Comparison of ENCODE assay signal across 23 cellular contexts in genomic region chr2:21103274-21103891, GRCh38. TPM values are rescaled to one million over a fixed set of nuclear protein-coding genes. Genes with fewer than 3 reads are reported as not detected.
DNase-seq lines count a peak whose midpoint lies in the region; ATAC-seq, FAIRE-seq and TF ChIP-seq lines count a peak whose summit lies in the region.
"Had no signal": no experiment of that assay in that cellular context is flagged by ENCODE, and none has a peak within 500 bp of the region (broad histone marks: within the 10 kb centered on the region; RNA-seq: fewer than 3 reads in every experiment).

No MANE protein-coding gene starts in this region.

- ATAC-seq in HG02610 (IDR thresholded peaks at IDR 0.05; ENCODE audit: unreplicated experiment), result no peak
- ATAC-seq: activated CD8-positive, alpha-beta memory T cell treated with anti-CD3 and anti-CD28 coated beads, Interleukin-2, amount 10 ng/mL, durations not matched to agents 7 days and 5 days; activated naive CD4-positive, alpha-beta T cell treated with anti-CD3 and anti-CD28 coated beads, Interleukin-2, amount 50 U/mL, for 72 hours; natural killer cell; stimulated activated effector memory CD8-positive, alpha-beta T cell treated with anti-CD3 and anti-CD28 coated beads, Interleukin-12 subunit alpha, Interleukin-12 subunit beta, amount 100 ng/mL, for 72 hours had no signal

- H3K4me3 Mint-ChIP-seq in endothelial cell (ENCODE audit: unreplicated experiment), result no peak overlapping the region
- no peak overlapping the region for H3K4me3 Mint-ChIP-seq in activated naive CD8-positive, alpha-beta T cell treated with anti-CD3 and anti-CD28 coated beads for 36 hours
- H3K4me3 Mint-ChIP-seq: activated CD4-positive, alpha-beta T cell treated with anti-CD3 and anti-CD28 coated beads, Interleukin-2, amount 10 ng/mL, durations not matched to agents 24 days and 14 days; activated CD8-positive, alpha-beta memory T cell treated with anti-CD3 and anti-CD28 coated beads, Interleukin-2, amount 10 ng/mL, durations not matched to agents 7 days and 5 days; activated T-helper 1 cell treated with anti-CD3 and anti-CD28 coated beads, Interleukin-12 subunit alpha, Interleukin-12 subunit beta, Interleukin-2, Interleukin-4 antibody, amounts not matched to agents 30 ng/mL and 10 ng/mL and 1 ng/mL, durations not matched to agents 14 hours and 24 hours and 36 hours; CD14-positive monocyte; HFFc6; mesothelial cell of epicardium; natural killer cell; stimulated activated effector memory CD8-positive, alpha-beta T cell treated with anti-CD3 and anti-CD28 coated beads, Interleukin-12 subunit alpha, Interleukin-12 subunit beta, amount 100 ng/mL, for 72 hours had no signal

- H3K4me1 Mint-ChIP-seq in endothelial cell (ENCODE audit: unreplicated experiment), result peaks cover 21% of the 10 kb centered on the region
- H3K4me1 Mint-ChIP-seq in activated naive CD8-positive, alpha-beta T cell treated with anti-CD3 and anti-CD28 coated beads for 36 hours, result no peaks in the 10 kb centered on the region
- H3K4me1 Mint-ChIP-seq: activated CD4-positive, alpha-beta T cell treated with anti-CD3 and anti-CD28 coated beads, Interleukin-2, amount 10 ng/mL, durations not matched to agents 24 days and 14 days; activated CD8-positive, alpha-beta memory T cell treated with anti-CD3 and anti-CD28 coated beads, Interleukin-2, amount 10 ng/mL, durations not matched to agents 7 days and 5 days; CD14-positive monocyte; mesothelial cell of epicardium; stimulated activated effector memory CD8-positive, alpha-beta T cell treated with anti-CD3 and anti-CD28 coated beads, Interleukin-12 subunit alpha, Interleukin-12 subunit beta, amount 100 ng/mL, for 72 hours had no signal

- peak; percentile 50 for FAIRE-seq in urothelium cell line (lab: Jason Lieb, UNC)
- FAIRE-seq: TTC549 had no signal

- no peaks in the 10 kb centered on the region for H3K36me3 Mint-ChIP-seq in endothelial cell (ENCODE audit: low read depth, unreplicated experiment)
- no peaks in the 10 kb centered on the region for H3K36me3 Mint-ChIP-seq in activated naive CD8-positive, alpha-beta T cell treated with anti-CD3 and anti-CD28 coated beads for 36 hours
- H3K36me3 Mint-ChIP-seq: activated CD8-positive, alpha-beta memory T cell treated with anti-CD3 and anti-CD28 coated beads, Interleukin-2, amount 10 ng/mL, durations not matched to agents 7 days and 5 days; activated naive CD4-positive, alpha-beta T cell treated with anti-CD3 and anti-CD28 coated beads, Interleukin-2, amount 50 U/mL, for 72 hours; CD14-positive monocyte; IgD-negative memory B cell; mesothelial cell of epicardium; natural killer cell; stimulated activated effector memory CD8-positive, alpha-beta T cell treated with anti-CD3 and anti-CD28 coated beads, Interleukin-12 subunit alpha, Interleukin-12 subunit beta, amount 100 ng/mL, for 72 hours had no signal

- DNase-seq in SHP77 (lab: John Stamatoyannopoulos, UW) (peak; percentile 2 to 4), SHP77 treated with DMSO at 0.1 percent for 48 hours (lab: John Stamatoyannopoulos, UW) (no peak), NCI-H69 (lab: John Stamatoyannopoulos, UW) (peak; percentile 42), endothelial cell (ENCODE audit: low spot score) (no peak), urothelium cell line (ENCODE audit: low spot score) (no peak), SIG-M5 (lab: John Stamatoyannopoulos, UW) (no peak)
- no peak for DNase-seq in activated naive CD8-positive, alpha-beta T cell treated with anti-CD3 and anti-CD28 coated beads for 36 hours
- DNase-seq: activated CD4-positive, alpha-beta T cell treated with anti-CD3 and anti-CD28 coated beads, Interleukin-2, amount 10 ng/mL, durations not matched to agents 24 days and 14 days; activated CD8-positive, alpha-beta memory T cell treated with anti-CD3 and anti-CD28 coated beads, Interleukin-2, amount 10 ng/mL, durations not matched to agents 7 days and 5 days; esophagus squamous epithelium; GF-D8; HFFc6; natural killer cell; ovary had no signal

- H3K27ac Mint-ChIP-seq in endothelial cell (ENCODE audit: unreplicated experiment), result peak overlapping the region; percentile 89
- no peak overlapping the region for H3K27ac Mint-ChIP-seq in activated naive CD8-positive, alpha-beta T cell treated with anti-CD3 and anti-CD28 coated beads for 36 hours
- H3K27ac Mint-ChIP-seq: activated CD4-positive, alpha-beta T cell treated with anti-CD3 and anti-CD28 coated beads, Interleukin-2, amount 10 ng/mL, durations not matched to agents 24 days and 14 days; activated CD8-positive, alpha-beta memory T cell treated with anti-CD3 and anti-CD28 coated beads, Interleukin-2, amount 10 ng/mL, durations not matched to agents 7 days and 5 days; activated naive CD4-positive, alpha-beta T cell treated with anti-CD3 and anti-CD28 coated beads, Interleukin-2, amount 50 U/mL, for 72 hours; activated T-helper 1 cell treated with anti-CD3 and anti-CD28 coated beads, Interleukin-12 subunit alpha, Interleukin-12 subunit beta, Interleukin-2, Interleukin-4 antibody, amounts not matched to agents 30 ng/mL and 10 ng/mL and 1 ng/mL, durations not matched to agents 14 hours and 24 hours and 36 hours; CD14-positive monocyte; HFFc6; IgD-negative memory B cell; mesothelial cell of epicardium; natural killer cell; stimulated activated effector memory CD8-positive, alpha-beta T cell treated with anti-CD3 and anti-CD28 coated beads, Interleukin-12 subunit alpha, Interleukin-12 subunit beta, amount 100 ng/mL, for 72 hours had no signal

- H3K9me3 Mint-ChIP-seq in endothelial cell (ENCODE audit: unreplicated experiment), result no peaks in the 10 kb centered on the region
- H3K9me3 Mint-ChIP-seq in activated naive CD8-positive, alpha-beta T cell treated with anti-CD3 and anti-CD28 coated beads for 36 hours, result no peaks in the 10 kb centered on the region
- H3K9me3 Mint-ChIP-seq: activated CD4-positive, alpha-beta T cell treated with anti-CD3 and anti-CD28 coated beads, Interleukin-2, amount 10 ng/mL, durations not matched to agents 24 days and 14 days; activated naive CD4-positive, alpha-beta T cell treated with anti-CD3 and anti-CD28 coated beads, Interleukin-2, amount 50 U/mL, for 72 hours; activated T-helper 1 cell treated with anti-CD3 and anti-CD28 coated beads, Interleukin-12 subunit alpha, Interleukin-12 subunit beta, Interleukin-2, Interleukin-4 antibody, amounts not matched to agents 30 ng/mL and 10 ng/mL and 1 ng/mL, durations not matched to agents 14 hours and 24 hours and 36 hours; IgD-negative memory B cell; mesothelial cell of epicardium; natural killer cell; stimulated activated effector memory CD8-positive, alpha-beta T cell treated with anti-CD3 and anti-CD28 coated beads, Interleukin-12 subunit alpha, Interleukin-12 subunit beta, amount 100 ng/mL, for 72 hours had no signal

- no peak for TF ChIP-seq CTCF in endothelial cell (IDR thresholded peaks at IDR 0.05; ENCODE audit: unreplicated experiment)

- H3K27me3 Mint-ChIP-seq in endothelial cell (ENCODE audit: unreplicated experiment), result peaks cover 8% of the 10 kb centered on the region
- H3K27me3 Mint-ChIP-seq in activated naive CD8-positive, alpha-beta T cell treated with anti-CD3 and anti-CD28 coated beads for 36 hours, result no peaks in the 10 kb centered on the region
- H3K27me3 Mint-ChIP-seq: activated CD4-positive, alpha-beta T cell treated with anti-CD3 and anti-CD28 coated beads, Interleukin-2, amount 10 ng/mL, durations not matched to agents 24 days and 14 days; activated CD8-positive, alpha-beta memory T cell treated with anti-CD3 and anti-CD28 coated beads, Interleukin-2, amount 10 ng/mL, durations not matched to agents 7 days and 5 days had no signal

RNA-seq across cellular contexts. Expression of gene TDRD15, which starts 20.4 kb away (rescaled TPM):
- 0.05 TPM for total RNA-seq in endothelial cell (ENCODE audit: unreplicated experiment)
- total RNA-seq in activated naive CD8-positive, alpha-beta T cell treated with anti-CD3 and anti-CD28 coated beads for 36 hours, result not detected
- total RNA-seq: activated CD4-positive, alpha-beta T cell treated with anti-CD3 and anti-CD28 coated beads, Interleukin-2, amount 10 ng/mL, durations not matched to agents 24 days and 14 days; activated CD8-positive, alpha-beta memory T cell treated with anti-CD3 and anti-CD28 coated beads, Interleukin-2, amount 10 ng/mL, durations not matched to agents 7 days and 5 days; activated naive CD4-positive, alpha-beta T cell treated with anti-CD3 and anti-CD28 coated beads, Interleukin-2, amount 50 U/mL, for 72 hours; activated T-helper 1 cell treated with anti-CD3 and anti-CD28 coated beads, Interleukin-12 subunit alpha, Interleukin-12 subunit beta, Interleukin-2, Interleukin-4 antibody, amounts not matched to agents 30 ng/mL and 10 ng/mL and 1 ng/mL, durations not matched to agents 14 hours and 24 hours and 36 hours; HFFc6; mesothelial cell of epicardium; RPMI7951 had no signal

RNA-seq across cellular contexts. Expression of gene APOB, which starts 59.5 kb away (rescaled TPM):
- 15.9 TPM for total RNA-seq in endothelial cell (ENCODE audit: unreplicated experiment)
- total RNA-seq in activated naive CD8-positive, alpha-beta T cell treated with anti-CD3 and anti-CD28 coated beads for 36 hours, result not detected
- total RNA-seq: activated CD4-positive, alpha-beta T cell treated with anti-CD3 and anti-CD28 coated beads, Interleukin-2, amount 10 ng/mL, durations not matched to agents 24 days and 14 days; activated CD8-positive, alpha-beta memory T cell treated with anti-CD3 and anti-CD28 coated beads, Interleukin-2, amount 10 ng/mL, durations not matched to agents 7 days and 5 days; activated naive CD4-positive, alpha-beta T cell treated with anti-CD3 and anti-CD28 coated beads, Interleukin-2, amount 50 U/mL, for 72 hours; activated T-helper 1 cell treated with anti-CD3 and anti-CD28 coated beads, Interleukin-12 subunit alpha, Interleukin-12 subunit beta, Interleukin-2, Interleukin-4 antibody, amounts not matched to agents 30 ng/mL and 10 ng/mL and 1 ng/mL, durations not matched to agents 14 hours and 24 hours and 36 hours; HFFc6; natural killer cell; RPMI7951 had no signal

Comparison
In these comparisons a context has a peak if more than half of its experiments do, and no peak if none do; other contexts are left out.
1. DNase-seq: peak in SHP77 (2 of 2) and NCI-H69 (single experiment); none in SHP77 treated with DMSO at 0.1 percent for 48 hours (single experiment), endothelial cell (single experiment), urothelium cell line (single experiment), activated naive CD8-positive, alpha-beta T cell treated with anti-CD3 and anti-CD28 coated beads for 36 hours (single experiment) and SIG-M5 (single experiment).
2. RNA of gene APOB, which starts 59.5 kb away (total RNA-seq): 15.9 TPM in endothelial cell (single experiment); not detected in activated naive CD8-positive, alpha-beta T cell treated with anti-CD3 and anti-CD28 coated beads for 36 hours; every median in the first group is over 10 times any median in the second.